15 cellular contexts compared by ENCODE assay signal in the genomic region with DNA sequence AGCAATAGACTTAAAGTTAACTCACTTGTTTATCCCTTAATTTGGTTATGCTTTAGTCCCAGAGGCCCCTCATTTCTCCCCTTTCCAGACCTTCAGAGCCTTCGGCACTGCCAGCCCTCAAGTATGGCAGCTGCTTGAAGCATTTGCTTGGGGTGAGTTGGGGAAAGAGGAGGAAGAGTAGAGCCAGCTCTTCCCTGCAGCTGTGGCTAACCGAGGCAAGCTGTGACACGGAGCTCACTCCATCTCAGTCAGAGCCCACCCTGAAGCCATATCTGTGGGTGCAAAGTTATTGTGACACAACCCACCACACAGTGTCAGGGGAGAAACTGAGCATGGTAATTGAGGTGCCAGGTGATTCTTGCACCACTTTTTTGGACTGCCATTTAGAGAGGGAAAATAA.
DNase-seq lines count a peak whose midpoint lies in the region; ATAC-seq, FAIRE-seq and TF ChIP-seq lines count a peak whose summit lies in the region.
"Had no signal": no experiment of that assay in that cellular context is flagged by ENCODE, and none has a peak within 500 bp of the region (broad histone marks: within the 10 kb centered on the region; RNA-seq: fewer than 3 reads in every experiment).

No MANE protein-coding gene starts in this region.

- peak overlapping the region in 10 of 11 experiments; percentile 9 to 59 (median 44); a peak in 18 of 22 replicates for H3K27ac ChIP-seq in BLaER1 treated with 17β-estradiol and CSF1 and Interleukin-3, amounts not matched to agents 10 nM and 100 nM
- H3K27ac ChIP-seq in H1 (ENCODE audit: low read depth, low read length) (no peak overlapping the region; the same call in 1 of the 2 replicates), brain microvascular endothelial cell (no peak overlapping the region)
- H3K27ac ChIP-seq: SK-N-MC had no signal

- H3K36me3 Mint-ChIP-seq in osteocyte (ENCODE audit: unreplicated experiment) = no peaks in the 10 kb centered on the region
- H3K36me3 Mint-ChIP-seq in stimulated activated effector memory CD8-positive, alpha-beta T cell treated with anti-CD3 and anti-CD28 coated beads, Interleukin-12 subunit alpha, Interleukin-12 subunit beta, amount 100 ng/mL, for 72 hours = no peaks in the 10 kb centered on the region

- no peak overlapping the region for H2BK15ac ChIP-seq in H1 (ENCODE audit: low read length)

- no peak overlapping the region for H4K5ac ChIP-seq in H1 (ENCODE audit: insufficient read length, low read depth, low read length)

- peak overlapping the region in 8 of 11 experiments; percentile 14 to 65 (median 36); a peak in 12 of 22 replicates for H3K9ac ChIP-seq in BLaER1 treated with 17β-estradiol and CSF1 and Interleukin-3, amounts not matched to agents 10 nM and 100 nM
- no peak overlapping the region for H3K9ac ChIP-seq in Loucy (ENCODE audit: low read depth, low read length, poor library complexity, severe bottlenecking)
- H3K9ac ChIP-seq in H1 (replicated peaks in 1 of 4; ENCODE audit: extremely low read depth in 1 of 4, low read depth in 3 of 4, low read length in 3 of 4) = no peak overlapping the region

- no peak overlapping the region for H3K23ac ChIP-seq in H1 (ENCODE audit: insufficient read length)

- H3K18ac ChIP-seq in H1 (ENCODE audit: extremely low read depth, low read length) = no peak overlapping the region

- peaks cover 47 to 56% (median 52%) of the 10 kb centered on the region in 10 experiments for H3K4me1 ChIP-seq in BLaER1 treated with 17β-estradiol and CSF1 and Interleukin-3, amounts not matched to agents 10 nM and 100 nM
- H3K4me1 ChIP-seq in Loucy (ENCODE audit: insufficient read depth, low read length, poor library complexity, severe bottlenecking) = peaks cover 12% of the 10 kb centered on the region
- peaks cover 0 to 8% (median 0%) of the 10 kb centered on the region in 4 experiments; a peak in 4 of 7 replicates for H3K4me1 ChIP-seq in H1 (replicated peaks in 1 of 4; ENCODE audit: control insufficient read depth in 3 of 4, insufficient read depth in 4 of 4, low read length in 3 of 4)

- no peak overlapping the region for H2BK20ac ChIP-seq in H1 (ENCODE audit: low read length)

- H3K4me3 Mint-ChIP-seq in osteocyte (ENCODE audit: unreplicated experiment) = no peak overlapping the region
- no peak overlapping the region for H3K4me3 Mint-ChIP-seq in stimulated activated effector memory CD8-positive, alpha-beta T cell treated with anti-CD3 and anti-CD28 coated beads, Interleukin-12 subunit alpha, Interleukin-12 subunit beta, amount 100 ng/mL, for 72 hours
- H3K4me3 Mint-ChIP-seq: activated naive CD4-positive, alpha-beta T cell treated with anti-CD3 and anti-CD28 coated beads for 36 hours; naive thymus-derived CD4-positive, alpha-beta T cell had no signal

- H3K27me3 ChIP-seq in BLaER1 treated with 17β-estradiol and CSF1 and Interleukin-3, amounts not matched to agents 10 nM and 100 nM = no peaks in the 10 kb centered on the region
- H3K27me3 ChIP-seq in Loucy (ENCODE audit: insufficient read depth, low read length, poor library complexity, severe bottlenecking) (no peaks in the 10 kb centered on the region), H1 (replicated peaks in 1 of 4; ENCODE audit: control insufficient read depth in 3 of 4, extremely low read depth in 1 of 4, insufficient read depth in 3 of 4, low read length in 3 of 4) (no peaks in the 10 kb centered on the region), brain microvascular endothelial cell (replicated peaks) (no peaks in the 10 kb centered on the region)
- H3K27me3 ChIP-seq: dorsolateral prefrontal cortex had no signal

- no peak for DNase-seq in H1 (ENCODE audit: low read depth in 1 of 2, low spot score in 2 of 2)
- no peak for DNase-seq in osteocyte (ENCODE audit: extremely low spot score, unreplicated experiment)
- DNase-seq in NCI-H2081 (lab: John Stamatoyannopoulos, UW) = no peak
- no peak for DNase-seq in brain microvascular endothelial cell
- no peak for DNase-seq in D721Med (ENCODE audit: insufficient read length, low spot score)
- no peak for DNase-seq in stimulated activated effector memory CD8-positive, alpha-beta T cell treated with anti-CD3 and anti-CD28 coated beads, Interleukin-12 subunit alpha, Interleukin-12 subunit beta, amount 100 ng/mL, for 72 hours (ENCODE audit: low spot score in 2 of 2)
- DNase-seq: activated CD4-positive, alpha-beta T cell treated with anti-CD3 and anti-CD28 coated beads, Interleukin-2, amount 50 U/mL, for 1 hour; activated naive CD4-positive, alpha-beta T cell treated with anti-CD3 and anti-CD28 coated beads for 36 hours; dorsolateral prefrontal cortex; hippocampal formation; naive thymus-derived CD4-positive, alpha-beta T cell; stimulated activated naive CD8-positive, alpha-beta T cell treated with anti-CD3 and anti-CD28 coated beads, Interleukin-15, Interleukin-2, amounts not matched to agents 100 U/mL and 50 U/mL, for 24 hours had no signal

- H3K4ac ChIP-seq in H1 (replicated peaks; ENCODE audit: insufficient read length, low read depth, low read length) = no peak overlapping the region

- TF ChIP-seq RAD21 in H1 (IDR thresholded peaks at IDR 0.05 in 1 of 2, conservative IDR thresholded peaks at IDR 0.05 in 1 of 2; ENCODE audit: low read depth in 2 of 2, low read length in 2 of 2) = no peak

- no peaks in the 10 kb centered on the region for H3K79me1 ChIP-seq in H1 (ENCODE audit: low read depth, low read length)

- H3K56ac ChIP-seq in H1 (replicated peaks; ENCODE audit: insufficient read length, low read depth, low read length) = no peak overlapping the region

- H2BK5ac ChIP-seq in H1 (ENCODE audit: low read depth, low read length) = no peak overlapping the region

- H3F3A ChIP-seq in Loucy (ENCODE audit: low read depth) = no peaks in the 10 kb centered on the region

- FAIRE-seq in H1 (lab: Jason Lieb, UNC) (no peak), D721Med (lab: Jason Lieb, UNC) (no peak)

- no peaks in the 10 kb centered on the region for H3K27me3 Mint-ChIP-seq in osteocyte (ENCODE audit: unreplicated experiment)
- H3K27me3 Mint-ChIP-seq: naive thymus-derived CD4-positive, alpha-beta T cell had no signal

- H2AK5ac ChIP-seq in H1 (ENCODE audit: low read depth, low read length) = no peak overlapping the region

- no peak overlapping the region for H2BK120ac ChIP-seq in H1 (replicated peaks; ENCODE audit: low read depth, low read length)

- H3K14ac ChIP-seq in H1 (ENCODE audit: insufficient read length) = no peak overlapping the region

- H4K8ac ChIP-seq in H1 (ENCODE audit: extremely low read depth, insufficient read depth, low read length) = no peak overlapping the region

- peaks cover 53% of the 10 kb centered on the region for H3K4me1 Mint-ChIP-seq in osteocyte (ENCODE audit: unreplicated experiment)
- peaks cover 17% of the 10 kb centered on the region for H3K4me1 Mint-ChIP-seq in stimulated activated effector memory CD8-positive, alpha-beta T cell treated with anti-CD3 and anti-CD28 coated beads, Interleukin-12 subunit alpha, Interleukin-12 subunit beta, amount 100 ng/mL, for 72 hours

- CTCF ChIA-PET in H1 (lab: Charles Lee; ENCODE audit: partially characterized antibody) = interaction anchor here (1.1 kb wide), 1 partner anchor 206 kb away, joined by 4 read pairs; no protein-coding TSS in a partner anchor

- no peak for TF ChIP-seq EP300 in H1 (IDR thresholded peaks at IDR 0.05; ENCODE audit: borderline replicate concordance in 1 of 2, low read depth in 2 of 2, low read length in 2 of 2)

- H3K9me3 ChIP-seq in BLaER1 treated with 17β-estradiol and CSF1 and Interleukin-3, amounts not matched to agents 10 nM and 100 nM (replicated peaks in 1 of 11) = no peaks in the 10 kb centered on the region
- H3K9me3 ChIP-seq in Loucy (ENCODE audit: insufficient read depth, low read depth, low read length) = no peaks in the 10 kb centered on the region
- no peaks in the 10 kb centered on the region for H3K9me3 ChIP-seq in H1 (ENCODE audit: insufficient read depth in 2 of 2, low read depth in 1 of 2, low read length in 1 of 2)

- H3K23me2 ChIP-seq in H1 (ENCODE audit: low read depth, low read length) = no peaks in the 10 kb centered on the region

- H3K9me2 ChIP-seq in Loucy (replicated peaks; ENCODE audit: low read depth, low read length) = no peaks in the 10 kb centered on the region

- peak overlapping the region; percentile 69 to 93 (median 76) for H3K4me2 ChIP-seq in BLaER1 treated with 17β-estradiol and CSF1 and Interleukin-3, amounts not matched to agents 10 nM and 100 nM
- H3K4me2 ChIP-seq in Loucy (ENCODE audit: low read depth, low read length, poor library complexity, severe bottlenecking) (peak overlapping the region; percentile 38), H1 (ENCODE audit: insufficient read depth in 1 of 2, low read depth in 2 of 2, low read length in 2 of 2) (no peak overlapping the region)

- H2BK12ac ChIP-seq in H1 (ENCODE audit: low read depth, low read length) = peak overlapping the region; percentile 31; the same call in 1 of the 2 replicates

- peaks cover under 1% of the 10 kb centered on the region for H3K9me3 Mint-ChIP-seq in osteocyte (ENCODE audit: unreplicated experiment)
- H3K9me3 Mint-ChIP-seq in stimulated activated effector memory CD8-positive, alpha-beta T cell treated with anti-CD3 and anti-CD28 coated beads, Interleukin-12 subunit alpha, Interleukin-12 subunit beta, amount 100 ng/mL, for 72 hours = no peaks in the 10 kb centered on the region
- H3K9me3 Mint-ChIP-seq: activated naive CD4-positive, alpha-beta T cell treated with anti-CD3 and anti-CD28 coated beads for 36 hours had no signal

- H3K36me3 ChIP-seq in BLaER1 treated with 17β-estradiol and CSF1 and Interleukin-3, amounts not matched to agents 10 nM and 100 nM = no peaks in the 10 kb centered on the region
- H3K36me3 ChIP-seq in Loucy (ENCODE audit: insufficient read depth, low read length) (no peaks in the 10 kb centered on the region), H1 (ENCODE audit: control insufficient read depth in 2 of 4, insufficient read depth in 4 of 4, low read length in 3 of 4) (no peaks in the 10 kb centered on the region), brain microvascular endothelial cell (replicated peaks) (no peaks in the 10 kb centered on the region)

- no peak overlapping the region for H4K91ac ChIP-seq in H1 (replicated peaks; ENCODE audit: insufficient read length, low read length)

- 92% methylated on average over 3 of the region's 3 CpGs; no CpG with 5 or more reads in 1 of the 2 experiments for WGBS in H1 (ENCODE audit: extremely low coverage in 1 of 2, insufficient coverage in 1 of 2, insufficient read length in 1 of 2, insufficient replicate concordance in 2 of 2, low coverage in 1 of 2, low lambda C conversion rate in 2 of 2, missing lambda C conversion rate in 1 of 2), 2 experiments

- no peak for TF ChIP-seq POLR2A in H1 (IDR thresholded peaks at IDR 0.05; ENCODE audit: control extremely low read depth in 1 of 2, low read depth in 2 of 2, low read length in 2 of 2)

- peak overlapping the region; percentile 89 for H3K27ac Mint-ChIP-seq in osteocyte (ENCODE audit: unreplicated experiment)
- no peak overlapping the region for H3K27ac Mint-ChIP-seq in stimulated activated effector memory CD8-positive, alpha-beta T cell treated with anti-CD3 and anti-CD28 coated beads, Interleukin-12 subunit alpha, Interleukin-12 subunit beta, amount 100 ng/mL, for 72 hours
- H3K27ac Mint-ChIP-seq: activated naive CD4-positive, alpha-beta T cell treated with anti-CD3 and anti-CD28 coated beads for 36 hours; naive thymus-derived CD4-positive, alpha-beta T cell had no signal

- POLR2A ChIA-PET in H1 (lab: Charles Lee; ENCODE audit: partially characterized antibody) = no interaction called here

- in situ Hi-C loops in brain microvascular endothelial cell (cut with HindIII; ENCODE audit: low pct_ligation_motif_present, low sequenced_read_pairs) = no loop called here

- H3K79me2 ChIP-seq in Loucy (ENCODE audit: insufficient read depth, low read length) (no peaks in the 10 kb centered on the region), H1 (ENCODE audit: control insufficient read depth in 1 of 2, insufficient read depth in 2 of 2, low read length in 2 of 2) (no peaks in the 10 kb centered on the region)

- H2AFZ ChIP-seq in Loucy (ENCODE audit: low read length) = no peak overlapping the region
- H2AFZ ChIP-seq in H1 (ENCODE audit: low read length) = no peak overlapping the region

- TF ChIP-seq CTCF in Loucy (conservative IDR thresholded peaks at IDR 0.05; ENCODE audit: low read length) = no peak
- TF ChIP-seq CTCF in H1 (IDR thresholded peaks at IDR 0.05; ENCODE audit: control extremely low read depth in 1 of 3, insufficient read depth in 1 of 3, low read depth in 1 of 3, low read length in 3 of 3) = no peak
- TF ChIP-seq CTCF in osteocyte (IDR thresholded peaks at IDR 0.05) = no peak
- TF ChIP-seq CTCF in brain microvascular endothelial cell (IDR thresholded peaks at IDR 0.05; ENCODE audit: low read depth, low read length, missing control alignments) = no peak
- TF ChIP-seq CTCF in D721Med (IDR thresholded peaks at IDR 0.05; ENCODE audit: insufficient read depth, missing control alignments) = no peak

- ATAC-seq in stimulated activated effector memory CD8-positive, alpha-beta T cell treated with anti-CD3 and anti-CD28 coated beads, Interleukin-12 subunit alpha, Interleukin-12 subunit beta, amount 100 ng/mL, for 72 hours = no peak

- peaks cover 0 to 7% (median 0%) of the 10 kb centered on the region in 11 experiments; a peak in 3 of 22 replicates for H4K20me1 ChIP-seq in BLaER1 treated with 17β-estradiol and CSF1 and Interleukin-3, amounts not matched to agents 10 nM and 100 nM
- H4K20me1 ChIP-seq in Loucy (ENCODE audit: insufficient read depth, low read length, poor library complexity, severe bottlenecking) = no peaks in the 10 kb centered on the region
- H4K20me1 ChIP-seq in H1 (replicated peaks in 1 of 2; ENCODE audit: control insufficient read depth in 1 of 2, insufficient read depth in 2 of 2, low read length in 2 of 2) = no peaks in the 10 kb centered on the region

- peak overlapping the region in 3 of 10 experiments; percentile 40 to 50 (median 42); a peak in 3 of 20 replicates for H3K4me3 ChIP-seq in BLaER1 treated with 17β-estradiol and CSF1 and Interleukin-3, amounts not matched to agents 10 nM and 100 nM
- no peak overlapping the region for H3K4me3 ChIP-seq in Loucy (ENCODE audit: low read length, poor library complexity, severe bottlenecking)
- no peak overlapping the region for H3K4me3 ChIP-seq in H1 (ENCODE audit: extremely low read depth in 1 of 4, insufficient read depth in 2 of 4, low read depth in 3 of 4, low read length in 4 of 4)
- no peak overlapping the region for H3K4me3 ChIP-seq in brain microvascular endothelial cell (ENCODE audit: low read depth, low read length)
- H3K4me3 ChIP-seq: dorsolateral prefrontal cortex, SK-N-MC had no signal

Comparison
In these comparisons a context has a peak if more than half of its experiments do, and no peak if none do; other contexts are left out.
1. H3K27ac ChIP-seq: peak in BLaER1 treated with 17β-estradiol and CSF1 and Interleukin-3, amounts not matched to agents 10 nM and 100 nM (10 of 11); none in H1 (single experiment) and brain microvascular endothelial cell (single experiment).
2. H3K4me2 ChIP-seq: peak in BLaER1 treated with 17β-estradiol and CSF1 and Interleukin-3, amounts not matched to agents 10 nM and 100 nM (11 of 11) and Loucy (single experiment); none in H1 (0 of 2).
3. H3K9ac ChIP-seq: peak in BLaER1 treated with 17β-estradiol and CSF1 and Interleukin-3, amounts not matched to agents 10 nM and 100 nM (8 of 11); none in Loucy (single experiment) and H1 (0 of 4).